14 cellular contexts compared by ENCODE assay signal in genomic region chr16:84710686-84711085, GRCh38. TPM values are rescaled to one million over a fixed set of nuclear protein-coding genes. Genes with fewer than 3 reads are reported as not detected.
DNase-seq lines count a peak whose midpoint lies in the region; ATAC-seq and TF ChIP-seq lines count a peak whose summit lies in the region.
"Had no signal": no experiment of that assay in that cellular context is flagged by ENCODE, and none has a peak within 500 bp of the region (broad histone marks: within the 10 kb centered on the region; RNA-seq: fewer than 3 reads in every experiment).

No MANE protein-coding gene starts in this region.

- CTCF ChIA-PET in activated CD4-positive, alpha-beta T cell treated with anti-CD3 and anti-CD28 coated beads for 36 hours (lab: Charles Lee), result interaction anchor here (0.8 to 2.2 kb wide), 4 partner anchors 12 to 88 kb away, joined by 3 to 8 read pairs (median 5); no protein-coding TSS in a partner anchor

- peaks cover 26 to 93% (median 66%) of the 10 kb centered on the region in 4 donors for H3K4me1 Mint-ChIP-seq in CD4-positive, CD25-positive, alpha-beta regulatory T cell
- peaks cover 63 to 70% (median 66%) of the 10 kb centered on the region in 3 donors for H3K4me1 Mint-ChIP-seq in IgD-negative memory B cell
- H3K4me1 Mint-ChIP-seq in activated T-helper 2 cell treated with anti-CD3 and anti-CD28 coated beads, Interferon-gamma antibody, Interleukin-2, Interleukin-4, amounts not matched to agents 10 μg/mL and 5 μg/mL and 100 μg/mL, durations not matched to agents 14 hours and 24 hours and 36 hours (ENCODE audit: low read depth), result peaks cover 21% of the 10 kb centered on the region
- H3K4me1 Mint-ChIP-seq in activated CD4-positive, alpha-beta T cell treated with anti-CD3 and anti-CD28 coated beads for 36 hours, result peaks cover 62% of the 10 kb centered on the region

- no peaks in the 10 kb centered on the region for H3K79me1 ChIP-seq in trophoblast cell (ENCODE audit: low read length)

- peaks cover 44% of the 10 kb centered on the region for H3K79me2 ChIP-seq in trophoblast cell (ENCODE audit: control insufficient read depth, insufficient read depth, low read length, poor library complexity)

- no peaks in the 10 kb centered on the region for H3K9me3 ChIP-seq in CD4-positive, CD25-positive, alpha-beta regulatory T cell (ENCODE audit: control insufficient read depth in 2 of 2, low read length in 2 of 2)
- H3K9me3 ChIP-seq in trophoblast cell (ENCODE audit: insufficient read depth, low read depth, low read length), result peaks cover 1% of the 10 kb centered on the region
- H3K9me3 ChIP-seq: BE2C had no signal

- DNase-seq in CD4-positive, CD25-positive, alpha-beta regulatory T cell, result no peak
- DNase-seq in activated T-helper 2 cell treated with anti-CD3 and anti-CD28 coated beads, Interferon-gamma antibody, Interleukin-2, Interleukin-4, amounts not matched to agents 10 μg/mL and 5 μg/mL and 100 μg/mL, durations not matched to agents 14 hours and 24 hours and 36 hours (ENCODE audit: low spot score), result peak; percentile 4
- DNase-seq in trophoblast cell (no peak), GM20000 (ENCODE audit: low spot score) (no peak)
- no peak for DNase-seq in activated CD4-positive, alpha-beta T cell treated with anti-CD3 and anti-CD28 coated beads for 36 hours
- DNase-seq in effector CD4-positive, alpha-beta T cell, result no peak
- DNase-seq: BE2C; CD8-positive, alpha-beta memory T cell; DMS53; GF-D8; GOT3; H9 had no signal

- peak overlapping the region; percentile 98 for H3K4ac ChIP-seq in trophoblast cell (ENCODE audit: low read depth, low read length)

- no peak overlapping the region for H3K4me3 Mint-ChIP-seq in CD4-positive, CD25-positive, alpha-beta regulatory T cell
- peak overlapping the region in 1 of 4 donors; percentile 54 for H3K4me3 Mint-ChIP-seq in IgD-negative memory B cell
- no peak overlapping the region for H3K4me3 Mint-ChIP-seq in activated T-helper 2 cell treated with anti-CD3 and anti-CD28 coated beads, Interferon-gamma antibody, Interleukin-2, Interleukin-4, amounts not matched to agents 10 μg/mL and 5 μg/mL and 100 μg/mL, durations not matched to agents 14 hours and 24 hours and 36 hours (ENCODE audit: low read depth)
- no peak overlapping the region for H3K4me3 Mint-ChIP-seq in activated CD4-positive, alpha-beta T cell treated with anti-CD3 and anti-CD28 coated beads for 36 hours
- H3K4me3 Mint-ChIP-seq: CD14-positive monocyte, H9 had no signal

- no peak overlapping the region for H4K12ac ChIP-seq in trophoblast cell (ENCODE audit: low read depth, low read length)

- no peak overlapping the region for H3K18ac ChIP-seq in trophoblast cell (ENCODE audit: low read length)

- no peak overlapping the region for H3K14ac ChIP-seq in trophoblast cell (ENCODE audit: low read length)

- H3K4me1 ChIP-seq in CD4-positive, CD25-positive, alpha-beta regulatory T cell (ENCODE audit: control insufficient read depth, insufficient read depth, low read length, poor library complexity, severe bottlenecking), result peaks cover 20% of the 10 kb centered on the region
- peaks cover 8 to 12% of the 10 kb centered on the region in 2 experiments for H3K4me1 ChIP-seq in trophoblast cell (ENCODE audit: control insufficient read depth in 1 of 2, insufficient read depth in 2 of 2, low read length in 2 of 2)

- H3K36me3 ChIP-seq in CD4-positive, CD25-positive, alpha-beta regulatory T cell (ENCODE audit: control insufficient read depth, insufficient read depth, low read length), result peaks cover 5% of the 10 kb centered on the region
- H3K36me3 ChIP-seq in trophoblast cell (ENCODE audit: control insufficient read depth in 1 of 2, insufficient read depth in 2 of 2, low read length in 2 of 2), result peaks cover 2 to 3% of the 10 kb centered on the region in 2 experiments

- no peak overlapping the region for H2BK120ac ChIP-seq in trophoblast cell (ENCODE audit: insufficient read depth, low read length, poor library complexity)

- H3K23ac ChIP-seq in trophoblast cell (ENCODE audit: low read length), result no peak overlapping the region

- WGBS in trophoblast cell (ENCODE audit: extremely low coverage, insufficient coverage, insufficient read length), result no CpG with 5 or more reads among the region's 11 CpGs

- no peaks in the 10 kb centered on the region for H3K9me3 Mint-ChIP-seq in CD4-positive, CD25-positive, alpha-beta regulatory T cell
- no peaks in the 10 kb centered on the region for H3K9me3 Mint-ChIP-seq in IgD-negative memory B cell
- no peaks in the 10 kb centered on the region for H3K9me3 Mint-ChIP-seq in activated T-helper 2 cell treated with anti-CD3 and anti-CD28 coated beads, Interferon-gamma antibody, Interleukin-2, Interleukin-4, amounts not matched to agents 10 μg/mL and 5 μg/mL and 100 μg/mL, durations not matched to agents 14 hours and 24 hours and 36 hours
- no peaks in the 10 kb centered on the region for H3K9me3 Mint-ChIP-seq in activated CD4-positive, alpha-beta T cell treated with anti-CD3 and anti-CD28 coated beads for 36 hours (ENCODE audit: low read depth)
- H3K9me3 Mint-ChIP-seq: CD14-positive monocyte; CD8-positive, alpha-beta memory T cell; H9 had no signal

- H2AK5ac ChIP-seq in trophoblast cell (ENCODE audit: low read length), result no peak overlapping the region

- H3K4me2 ChIP-seq in trophoblast cell (ENCODE audit: low read length), result no peak overlapping the region

- H4K8ac ChIP-seq in trophoblast cell (ENCODE audit: low read depth, low read length), result no peak overlapping the region

- H3K36me3 Mint-ChIP-seq in CD4-positive, CD25-positive, alpha-beta regulatory T cell, result peaks cover 4% of the 10 kb centered on the region
- peaks cover 4% of the 10 kb centered on the region for H3K36me3 Mint-ChIP-seq in IgD-negative memory B cell
- H3K36me3 Mint-ChIP-seq in activated T-helper 2 cell treated with anti-CD3 and anti-CD28 coated beads, Interferon-gamma antibody, Interleukin-2, Interleukin-4, amounts not matched to agents 10 μg/mL and 5 μg/mL and 100 μg/mL, durations not matched to agents 14 hours and 24 hours and 36 hours (ENCODE audit: low read depth), result peaks cover 18% of the 10 kb centered on the region
- H3K36me3 Mint-ChIP-seq in activated CD4-positive, alpha-beta T cell treated with anti-CD3 and anti-CD28 coated beads for 36 hours (ENCODE audit: low read depth), result peaks cover 10% of the 10 kb centered on the region

- H3K27me3 ChIP-seq in CD4-positive, CD25-positive, alpha-beta regulatory T cell (ENCODE audit: control insufficient read depth, insufficient read depth, low read length), result no peaks in the 10 kb centered on the region
- H3K27me3 ChIP-seq in trophoblast cell (ENCODE audit: insufficient read depth, low read length), result no peaks in the 10 kb centered on the region
- H3K27me3 ChIP-seq: BE2C had no signal

- H2AFZ ChIP-seq in trophoblast cell (ENCODE audit: insufficient read depth, low read length, poor library complexity), result no peak overlapping the region

- POLR2A ChIA-PET in activated CD4-positive, alpha-beta T cell treated with anti-CD3 and anti-CD28 coated beads for 36 hours (lab: Charles Lee), result interaction anchor here (1.3 kb wide), 1 partner anchor 10 kb away, joined by 5 read pairs; no protein-coding TSS in a partner anchor

- H2BK5ac ChIP-seq in trophoblast cell (ENCODE audit: low read depth, low read length, poor library complexity), result no peak overlapping the region

- intact Hi-C loops in activated T-helper 2 cell treated with anti-CD3 and anti-CD28 coated beads, Interferon-gamma antibody, Interleukin-2, Interleukin-4, amounts not matched to agents 10 μg/mL and 5 μg/mL and 100 μg/mL, durations not matched to agents 14 hours and 24 hours and 36 hours (cut with micrococcal nuclease), result no loop called here
- intact Hi-C loops in activated CD4-positive, alpha-beta T cell treated with anti-CD3 and anti-CD28 coated beads for 36 hours (cut with DNase I, micrococcal nuclease), result no loop called here

- no peaks in the 10 kb centered on the region for H3K27me3 Mint-ChIP-seq in CD4-positive, CD25-positive, alpha-beta regulatory T cell
- no peaks in the 10 kb centered on the region for H3K27me3 Mint-ChIP-seq in IgD-negative memory B cell
- H3K27me3 Mint-ChIP-seq in activated T-helper 2 cell treated with anti-CD3 and anti-CD28 coated beads, Interferon-gamma antibody, Interleukin-2, Interleukin-4, amounts not matched to agents 10 μg/mL and 5 μg/mL and 100 μg/mL, durations not matched to agents 14 hours and 24 hours and 36 hours (ENCODE audit: low read depth), result no peaks in the 10 kb centered on the region
- H3K27me3 Mint-ChIP-seq in activated CD4-positive, alpha-beta T cell treated with anti-CD3 and anti-CD28 coated beads for 36 hours, result no peaks in the 10 kb centered on the region
- H3K27me3 Mint-ChIP-seq: CD8-positive, alpha-beta memory T cell had no signal

- peak overlapping the region; percentile 13 to 79 (median 27) for H3K27ac Mint-ChIP-seq in CD4-positive, CD25-positive, alpha-beta regulatory T cell
- peak overlapping the region in 2 of 3 donors; percentile 18 to 62 for H3K27ac Mint-ChIP-seq in IgD-negative memory B cell
- H3K27ac Mint-ChIP-seq in activated T-helper 2 cell treated with anti-CD3 and anti-CD28 coated beads, Interferon-gamma antibody, Interleukin-2, Interleukin-4, amounts not matched to agents 10 μg/mL and 5 μg/mL and 100 μg/mL, durations not matched to agents 14 hours and 24 hours and 36 hours, result no peak overlapping the region
- H3K27ac Mint-ChIP-seq in activated CD4-positive, alpha-beta T cell treated with anti-CD3 and anti-CD28 coated beads for 36 hours, result no peak overlapping the region

- no peak overlapping the region for H3K9ac ChIP-seq in trophoblast cell (ENCODE audit: low read length)

- no peak for TF ChIP-seq CTCF in GM20000 (IDR thresholded peaks at IDR 0.05; ENCODE audit: extremely low read depth, missing control alignments)

- no peak for ATAC-seq in CD4-positive, CD25-positive, alpha-beta regulatory T cell (ENCODE audit: low read depth in 2 of 2)
- no peak for ATAC-seq in activated CD4-positive, alpha-beta T cell treated with anti-CD3 and anti-CD28 coated beads for 36 hours

- no peak overlapping the region for H3K27ac ChIP-seq in CD4-positive, CD25-positive, alpha-beta regulatory T cell (ENCODE audit: insufficient read depth, low read length, poor library complexity, severe bottlenecking)
- H3K27ac ChIP-seq in trophoblast cell (ENCODE audit: low read depth, low read length), result no peak overlapping the region

- H4K91ac ChIP-seq in trophoblast cell (ENCODE audit: low read depth, low read length), result no peak overlapping the region

- H2BK12ac ChIP-seq in trophoblast cell (ENCODE audit: low read length), result no peak overlapping the region

- no peak overlapping the region for H3K4me3 ChIP-seq in CD4-positive, CD25-positive, alpha-beta regulatory T cell (ENCODE audit: low read depth, low read length)
- no peak overlapping the region for H3K4me3 ChIP-seq in trophoblast cell (ENCODE audit: low read depth, low read length)

RNA-seq across cellular contexts. Expression of gene USP10, which starts 10.9 kb away (rescaled TPM):
- total RNA-seq in CD4-positive, CD25-positive, alpha-beta regulatory T cell, result 112 TPM
- polyA plus RNA-seq in CD4-positive, CD25-positive, alpha-beta regulatory T cell, result 10 to 100 TPM; 64.0 to 95.1 (median 79.0) TPM
- polyA plus RNA-seq in IgD-negative memory B cell, result 95.8 TPM
- 151 and 170 TPM in 2 replicates for total RNA-seq in activated T-helper 2 cell treated with anti-CD3 and anti-CD28 coated beads, Interferon-gamma antibody, Interleukin-2, Interleukin-4, amounts not matched to agents 10 μg/mL and 5 μg/mL and 100 μg/mL, durations not matched to agents 14 hours and 24 hours and 36 hours
- 86.2 and 87.9 TPM in 2 replicates for polyA plus RNA-seq in trophoblast cell (2013)
- total RNA-seq in activated CD4-positive, alpha-beta T cell treated with anti-CD3 and anti-CD28 coated beads for 36 hours, result 100 to 1,000 TPM; 117 to 133 TPM

Comparison
In these comparisons a context has a peak if more than half of its experiments do, and no peak if none do; other contexts are left out.
1. H3K27ac Mint-ChIP-seq: peak in CD4-positive, CD25-positive, alpha-beta regulatory T cell (3 of 3) and IgD-negative memory B cell (2 of 3); none in activated T-helper 2 cell treated with anti-CD3 and anti-CD28 coated beads, Interferon-gamma antibody, Interleukin-2, Interleukin-4, amounts not matched to agents 10 μg/mL and 5 μg/mL and 100 μg/mL, durations not matched to agents 14 hours and 24 hours and 36 hours (single experiment) and activated CD4-positive, alpha-beta T cell treated with anti-CD3 and anti-CD28 coated beads for 36 hours (single experiment).